Comparison of ENCODE assay signal across 8 cellular contexts in genomic region chr11:108135845-108136599, GRCh38.
A peak's percentile ranks its signal among the peaks of the same experiment; 100 is the strongest.
DNase-seq lines count a peak whose midpoint lies in the region; ATAC-seq and TF ChIP-seq lines count a peak whose summit lies in the region.

No MANE protein-coding gene starts in this region.

- H3K9me3 ChIP-seq in MM.1S (replicated peaks; ENCODE audit: insufficient read depth, low read length), result no peaks in the 10 kb centered on the region

- H2AFZ ChIP-seq in MM.1S (ENCODE audit: low read length), result no peak overlapping the region

- H3K36me3 ChIP-seq in MM.1S (replicated peaks; ENCODE audit: insufficient read depth, low read length), result peaks cover 4% of the 10 kb centered on the region; the same call in 1 of the 2 replicates

- H3K79me2 ChIP-seq in MM.1S (ENCODE audit: low read length), result no peaks in the 10 kb centered on the region

- H3K9me3 Mint-ChIP-seq in stimulated activated naive CD8-positive, alpha-beta T cell treated with anti-CD3 and anti-CD28 coated beads, Interleukin-15, amount 100 ng/mL, for 72 hours, result no peaks in the 10 kb centered on the region

- no peak overlapping the region for H3K4me3 ChIP-seq in MM.1S (ENCODE audit: low read length)
- H3K4me3 ChIP-seq in cardiac fibroblast (replicated peaks in 1 of 2; ENCODE audit: low read depth in 2 of 2, low read length in 2 of 2), result no peak overlapping the region

- peak overlapping the region; percentile 36; the same call in 1 of the 2 replicates for H3K27ac ChIP-seq in MM.1S (ENCODE audit: low read length)

- H3K27me3 ChIP-seq in MM.1S (replicated peaks; ENCODE audit: insufficient read depth, low read length), result no peaks in the 10 kb centered on the region

- no peaks in the 10 kb centered on the region for H3K27me3 Mint-ChIP-seq in stimulated activated naive CD8-positive, alpha-beta T cell treated with anti-CD3 and anti-CD28 coated beads, Interleukin-15, amount 100 ng/mL, for 72 hours

- H3K9me2 ChIP-seq in MM.1S (replicated peaks; ENCODE audit: insufficient read depth, low read length), result no peaks in the 10 kb centered on the region

- peaks cover 4% of the 10 kb centered on the region; the same call in 1 of the 2 replicates for H3K4me1 ChIP-seq in MM.1S (ENCODE audit: low read length)

- peaks cover 7% of the 10 kb centered on the region for H3F3A ChIP-seq in MM.1S (ENCODE audit: insufficient read depth, low read length)

- H3K4me2 ChIP-seq in MM.1S (ENCODE audit: low read depth, low read length), result no peak overlapping the region

- TF ChIP-seq CTCF in MM.1S (IDR thresholded peaks at IDR 0.05; ENCODE audit: low read length), result peak; percentile 52
- peak; percentile 18 for TF ChIP-seq CTCF in cardiac fibroblast (IDR thresholded peaks at IDR 0.05; ENCODE audit: low read depth, low read length)

- peaks cover 28% of the 10 kb centered on the region for H3K4me1 Mint-ChIP-seq in stimulated activated naive CD8-positive, alpha-beta T cell treated with anti-CD3 and anti-CD28 coated beads, Interleukin-15, amount 100 ng/mL, for 72 hours

- H3K27ac Mint-ChIP-seq in stimulated activated naive CD8-positive, alpha-beta T cell treated with anti-CD3 and anti-CD28 coated beads, Interleukin-15, amount 100 ng/mL, for 72 hours, result peak overlapping the region in 1 of 2 donors; percentile 14

- DNase-seq in activated effector memory CD4-positive, alpha-beta T cell treated with anti-CD3 and anti-CD28 coated beads, Interleukin-2, amount 50 U/mL, for 16 hours, result peak; percentile 69
- no peak for DNase-seq in activated effector memory CD4-positive, alpha-beta T cell treated with Interleukin-2 at 50 U/mL for 16 hours
- peak; percentile 72 for DNase-seq in MM.1S
- DNase-seq in cardiac fibroblast (ENCODE audit: low read depth in 2 of 2), result peak; percentile 32 to 51
- peak; percentile 21 to 27 for DNase-seq in stimulated activated naive CD8-positive, alpha-beta T cell treated with anti-CD3 and anti-CD28 coated beads, Interleukin-15, amount 100 ng/mL, for 72 hours
- no peak for DNase-seq in NCI-H2081 (lab: John Stamatoyannopoulos, UW)
- DNase-seq in LoVo (ENCODE audit: low spot score), result no peak
- DNase-seq in effector CD4-positive, alpha-beta T cell, result no peak

- H4K20me1 ChIP-seq in MM.1S (ENCODE audit: insufficient read depth, low read length), result no peaks in the 10 kb centered on the region

- H3K4me3 Mint-ChIP-seq in stimulated activated naive CD8-positive, alpha-beta T cell treated with anti-CD3 and anti-CD28 coated beads, Interleukin-15, amount 100 ng/mL, for 72 hours, result no peak overlapping the region

- ATAC-seq in stimulated activated naive CD8-positive, alpha-beta T cell treated with anti-CD3 and anti-CD28 coated beads, Interleukin-15, amount 100 ng/mL, for 72 hours, result peak; percentile 79

- H3K9ac ChIP-seq in MM.1S (ENCODE audit: low read length), result no peak overlapping the region

Comparison
In these comparisons a context has a peak if more than half of its experiments do, and no peak if none do; other contexts are left out.
1. DNase-seq: peak in activated effector memory CD4-positive, alpha-beta T cell treated with anti-CD3 and anti-CD28 coated beads, Interleukin-2, amount 50 U/mL, for 16 hours (single experiment), MM.1S (single experiment), cardiac fibroblast (2 of 2) and stimulated activated naive CD8-positive, alpha-beta T cell treated with anti-CD3 and anti-CD28 coated beads, Interleukin-15, amount 100 ng/mL, for 72 hours (2 of 2); none in activated effector memory CD4-positive, alpha-beta T cell treated with Interleukin-2 at 50 U/mL for 16 hours (single experiment), NCI-H2081 (0 of 2), LoVo (single experiment) and effector CD4-positive, alpha-beta T cell (single experiment).